In the genomic region with DNA sequence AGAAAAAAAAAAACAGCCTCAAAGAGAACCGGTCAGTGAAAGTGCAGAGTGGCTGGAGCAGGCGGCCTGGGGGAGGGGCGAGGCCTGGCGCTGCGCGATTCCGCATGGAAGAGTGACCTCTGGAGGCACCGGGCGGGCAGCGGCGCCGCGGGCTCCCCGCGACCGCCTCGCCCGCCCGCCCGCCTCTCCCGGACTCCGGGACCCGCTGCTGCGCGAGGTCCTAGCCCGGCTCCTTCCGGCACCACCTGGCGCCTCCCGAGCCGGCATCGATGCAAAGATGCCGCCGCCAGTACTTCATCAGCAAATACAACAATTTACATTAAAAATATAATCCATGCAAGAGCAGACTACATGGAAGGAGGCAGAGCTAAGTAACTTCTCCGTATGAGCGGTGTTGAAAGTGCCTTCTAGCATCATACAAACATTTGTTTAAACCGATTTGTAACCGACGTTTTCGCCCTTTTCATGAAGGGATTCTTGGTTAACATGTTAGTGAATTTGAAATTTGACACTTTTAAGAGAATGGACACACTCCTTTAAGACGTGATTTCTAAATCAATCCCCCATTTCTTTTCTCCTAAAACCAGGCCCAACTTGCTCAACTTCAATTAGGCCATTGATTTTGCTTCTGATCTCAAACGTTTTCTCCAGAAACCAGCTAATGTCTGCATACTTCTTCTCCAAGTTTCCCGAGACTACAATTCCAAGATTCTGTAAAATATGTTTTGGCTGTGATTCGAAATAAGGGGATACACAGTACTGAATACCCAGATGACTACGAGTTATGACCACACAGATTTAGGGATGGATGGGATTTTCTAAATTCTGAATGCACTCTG, we compare ENCODE assay signal across 8 cellular contexts. TPM values are rescaled to one million over a fixed set of nuclear protein-coding genes. Genes with fewer than 3 reads are reported as not detected.
A peak's percentile ranks its signal among the peaks of the same experiment; 100 is the strongest.
DNase-seq lines count a peak whose midpoint lies in the region; ATAC-seq and TF ChIP-seq lines count a peak whose summit lies in the region.

No MANE protein-coding gene starts in this region.

- peak; percentile 3 for DNase-seq in stimulated activated CD4-positive, alpha-beta T cell treated with anti-CD3 and anti-CD28 coated beads, Interleukin-12 subunit alpha, Interleukin-12 subunit beta, amount 100 ng/mL, for 4 hours
- DNase-seq in stimulated activated CD4-positive, alpha-beta T cell treated with anti-CD3 and anti-CD28 coated beads, Interleukin-1b, Interleukin-23, amount 100 ng/mL, for 48 hours = no peak
- DNase-seq in NCI-H1930 (lab: John Stamatoyannopoulos, UW) (peak; percentile 58 to 80), erythroblast (lab: John Stamatoyannopoulos, UW) (peak; percentile 49 to 55), superior temporal gyrus (ENCODE audit: extremely low spot score) (peak; percentile 86)
- DNase-seq in activated CD4-positive, alpha-beta T cell treated with anti-CD3 and anti-CD28 coated beads, Interleukin-2, amount 50 U/mL, for 48 hours = peak; percentile 22 to 39

- H3K9me3 ChIP-seq in mesodermal cell (ENCODE audit: control insufficient read depth, low read length) = no peaks in the 10 kb centered on the region

- TF ChIP-seq POLR2A in erythroblast (IDR thresholded peaks at IDR 0.05; ENCODE audit: low read length) = no peak

- H3K4me1 ChIP-seq in mesodermal cell (ENCODE audit: control insufficient read depth, insufficient read depth, low read length, poor library complexity, severe bottlenecking) = peaks cover 25% of the 10 kb centered on the region

- H3K27ac ChIP-seq in mesodermal cell (ENCODE audit: low read depth, low read length, severe bottlenecking) = peak overlapping the region; percentile 66

- peaks cover 34% of the 10 kb centered on the region for H3K36me3 ChIP-seq in mesodermal cell (ENCODE audit: control insufficient read depth, insufficient read depth, low read length)

- no peak for ATAC-seq in HG03045 (IDR thresholded peaks at IDR 0.05; ENCODE audit: unreplicated experiment)

- peak overlapping the region; percentile 77 for H3K4me3 ChIP-seq in mesodermal cell (ENCODE audit: extremely low read depth, insufficient read depth, low read length, poor library complexity, severe bottlenecking)

- 1% methylated on average over 18 to 31 of the region's 44 CpGs for WGBS in mesodermal cell (ENCODE audit: insufficient coverage in 2 of 2), 2 experiments

RNA-seq across cellular contexts. Expression of gene EFNB2, which starts 2.1 kb away (rescaled TPM):
- polyA plus RNA-seq in mesodermal cell (2013, experiment 1 of 2) = 120 TPM
- polyA plus RNA-seq in mesodermal cell (2013, experiment 2 of 2) = 102 TPM

RNA-seq across cellular contexts. Expression of gene ARGLU1, which starts 34.6 kb away (rescaled TPM):
- 185 TPM for polyA plus RNA-seq in mesodermal cell (2013, experiment 1 of 2)
- polyA plus RNA-seq in mesodermal cell (2013, experiment 2 of 2) = 185 TPM
